18 cellular contexts compared by ENCODE assay signal in the genomic region with DNA sequence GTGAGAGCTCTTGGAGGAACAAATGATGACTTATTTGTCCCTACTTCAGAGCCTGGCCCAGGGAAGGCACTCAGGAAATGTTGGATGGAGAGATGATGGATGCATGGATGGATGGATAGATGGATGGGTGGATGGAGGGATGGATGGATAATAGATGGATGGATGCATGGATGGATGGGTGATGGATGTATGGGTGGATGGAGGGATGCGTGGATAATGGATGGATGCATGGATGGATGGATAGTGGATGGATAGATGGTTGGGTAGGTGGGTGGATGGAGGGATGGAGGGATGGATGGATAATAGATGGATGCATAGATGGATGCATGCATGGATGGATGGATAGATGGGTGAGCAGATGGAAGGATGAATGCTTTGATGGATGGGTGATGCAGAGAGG. TPM values are rescaled to one million over a fixed set of nuclear protein-coding genes. Genes with fewer than 3 reads are reported as not detected.
DNase-seq lines count a peak whose midpoint lies in the region; ATAC-seq and TF ChIP-seq lines count a peak whose summit lies in the region.
"Had no signal": no experiment of that assay in that cellular context is flagged by ENCODE, and none has a peak within 500 bp of the region (broad histone marks: within the 10 kb centered on the region; RNA-seq: fewer than 3 reads in every experiment).

No MANE protein-coding gene starts in this region.

- H3K4me1 Mint-ChIP-seq in CD4-positive, alpha-beta T cell (ENCODE audit: low read depth) = peaks cover 53% of the 10 kb centered on the region
- peaks cover 44% of the 10 kb centered on the region for H3K4me1 Mint-ChIP-seq in central memory CD8-positive, alpha-beta T cell
- H3K4me1 Mint-ChIP-seq in natural killer cell treated with Interleukin-12 subunit alpha and Interleukin-12 subunit beta and Interleukin-15 and Interleukin-18, amount 100 ng/mL, for 72 hours (ENCODE audit: low read depth in 2 of 2) = peaks cover 50 to 52% of the 10 kb centered on the region in 2 donors

- TF ChIP-seq CTCF in CD4-positive, alpha-beta T cell (IDR thresholded peaks at IDR 0.05) = no peak
- no peak for TF ChIP-seq CTCF in HEK293 (tag by site-specific recombination; IDR thresholded peaks at IDR 0.05)

- H3K4me1 ChIP-seq in HEK293 (ENCODE audit: control insufficient read depth, insufficient read depth, low read length) = no peaks in the 10 kb centered on the region
- H3K4me1 ChIP-seq: pancreas had no signal

- H3K27me3 Mint-ChIP-seq in CD4-positive, alpha-beta T cell = no peaks in the 10 kb centered on the region
- H3K27me3 Mint-ChIP-seq in central memory CD8-positive, alpha-beta T cell = no peaks in the 10 kb centered on the region
- no peaks in the 10 kb centered on the region for H3K27me3 Mint-ChIP-seq in natural killer cell treated with Interleukin-12 subunit alpha and Interleukin-12 subunit beta and Interleukin-15 and Interleukin-18, amount 100 ng/mL, for 72 hours

- H3K4me3 Mint-ChIP-seq in CD4-positive, alpha-beta T cell = no peak overlapping the region
- no peak overlapping the region for H3K4me3 Mint-ChIP-seq in central memory CD8-positive, alpha-beta T cell
- peak overlapping the region; percentile 61 for H3K4me3 Mint-ChIP-seq in natural killer cell treated with Interleukin-12 subunit alpha and Interleukin-12 subunit beta and Interleukin-15 and Interleukin-18, amount 100 ng/mL, for 72 hours
- H3K4me3 Mint-ChIP-seq: nephron progenitor cell had no signal

- CTCF ChIA-PET in CD4-positive, alpha-beta T cell (lab: Charles Lee) = no interaction called here
- CTCF ChIA-PET in HEK293 (lab: Yijun Ruan, JAX) = no interaction called here

- no peak for DNase-seq in CD4-positive, alpha-beta T cell
- DNase-seq in central memory CD8-positive, alpha-beta T cell (ENCODE audit: low spot score in 2 of 2) = no peak
- no peak for DNase-seq in natural killer cell treated with Interleukin-12 subunit alpha and Interleukin-12 subunit beta and Interleukin-15 and Interleukin-18, amount 100 ng/mL, for 72 hours (ENCODE audit: low spot score)
- DNase-seq in HuH-7 (ENCODE audit: low spot score) (no peak), NCI-H510A (lab: John Stamatoyannopoulos, UW) (no peak)
- DNase-seq: GOT3; mucosa of descending colon; NCI-H1048; NCI-H187 treated with DMSO at 0.1 percent for 48 hours; NCI-H526; nephron progenitor cell; pancreas; PC-9; Right ventricle myocardium superior; stimulated activated CD4-positive, alpha-beta T cell treated with anti-CD3 and anti-CD28 coated beads, Interleukin-4, amount 100 ng/mL, for 1 hour; T1000 had no signal

- H3K27ac ChIP-seq in CD4-positive, alpha-beta T cell (ENCODE audit: low read depth, low read length) = no peak overlapping the region
- no peak overlapping the region for H3K27ac ChIP-seq in HEK293 (ENCODE audit: extremely low read depth, low read depth, low read length)
- H3K27ac ChIP-seq: pancreas, PC-9 had no signal

- intact Hi-C loops in CD4-positive, alpha-beta T cell (cut with DNase I, micrococcal nuclease) = loop anchor here in 1 of 2 experiments (5.0 kb wide), 1 partner anchor 61 kb away; no protein-coding TSS in a partner anchor

- ATAC-seq in CD4-positive, alpha-beta T cell (ENCODE audit: poor library complexity) = no peak
- ATAC-seq in central memory CD8-positive, alpha-beta T cell (replicated peaks; ENCODE audit: extremely low read depth, poor library complexity, severe bottlenecking) = no peak
- ATAC-seq in natural killer cell treated with Interleukin-12 subunit alpha and Interleukin-12 subunit beta and Interleukin-15 and Interleukin-18, amount 100 ng/mL, for 72 hours = no peak
- no peak for ATAC-seq in HG02840 (IDR thresholded peaks at IDR 0.05; ENCODE audit: low FRiP score, unreplicated experiment)
- ATAC-seq: mucosa of descending colon had no signal

- H3K27me3 ChIP-seq in CD4-positive, alpha-beta T cell (ENCODE audit: control insufficient read depth, insufficient read depth, low read length) = no peaks in the 10 kb centered on the region
- H3K27me3 ChIP-seq: pancreas had no signal

- H3K36me3 Mint-ChIP-seq in CD4-positive, alpha-beta T cell (ENCODE audit: low read depth) = peaks cover 34% of the 10 kb centered on the region
- peaks cover 14% of the 10 kb centered on the region for H3K36me3 Mint-ChIP-seq in central memory CD8-positive, alpha-beta T cell (ENCODE audit: insufficient read depth)
- peaks cover 17% of the 10 kb centered on the region for H3K36me3 Mint-ChIP-seq in natural killer cell treated with Interleukin-12 subunit alpha and Interleukin-12 subunit beta and Interleukin-15 and Interleukin-18, amount 100 ng/mL, for 72 hours

- H3K36me3 ChIP-seq in HEK293 (ENCODE audit: control insufficient read depth in 2 of 2, insufficient read depth in 1 of 2, low read length in 2 of 2) = peaks cover 0 to 12% of the 10 kb centered on the region in 2 experiments; a peak in 1 of 3 replicates

- peak overlapping the region; percentile 28 for H3K27ac Mint-ChIP-seq in CD4-positive, alpha-beta T cell
- H3K27ac Mint-ChIP-seq in central memory CD8-positive, alpha-beta T cell (ENCODE audit: low read depth) = peak overlapping the region; percentile 5
- peak overlapping the region; percentile 63 to 65 for H3K27ac Mint-ChIP-seq in natural killer cell treated with Interleukin-12 subunit alpha and Interleukin-12 subunit beta and Interleukin-15 and Interleukin-18, amount 100 ng/mL, for 72 hours
- H3K27ac Mint-ChIP-seq: nephron progenitor cell had no signal

- H3K9me3 ChIP-seq in CD4-positive, alpha-beta T cell (ENCODE audit: control insufficient read depth, low read length) = no peaks in the 10 kb centered on the region
- no peaks in the 10 kb centered on the region for H3K9me3 ChIP-seq in HEK293 (ENCODE audit: control insufficient read depth, insufficient read depth, low read depth, low read length)
- H3K9me3 ChIP-seq: mucosa of descending colon, pancreas had no signal

- no peak overlapping the region for H3K4me3 ChIP-seq in HEK293 (ENCODE audit: low read depth, low read length)
- H3K4me3 ChIP-seq: mucosa of descending colon, pancreas, PC-9 had no signal

- H3K9me3 Mint-ChIP-seq in CD4-positive, alpha-beta T cell = no peaks in the 10 kb centered on the region
- no peaks in the 10 kb centered on the region for H3K9me3 Mint-ChIP-seq in central memory CD8-positive, alpha-beta T cell
- H3K9me3 Mint-ChIP-seq in natural killer cell treated with Interleukin-12 subunit alpha and Interleukin-12 subunit beta and Interleukin-15 and Interleukin-18, amount 100 ng/mL, for 72 hours = peaks cover 7% of the 10 kb centered on the region
- H3K9me3 Mint-ChIP-seq: nephron progenitor cell had no signal

- POLR2A ChIA-PET in CD4-positive, alpha-beta T cell (lab: Charles Lee) = interaction anchor here (1.0 kb wide), 1 partner anchor 22 kb away, joined by 3 read pairs; no protein-coding TSS in a partner anchor
- POLR2A ChIA-PET in HEK293 (lab: Yijun Ruan, JAX) = no interaction called here

TF ChIP-seq in HEK293, 187 proteins besides CTCF, POLR2A, EP300 and RAD21:
- TF ChIP-seq ZBTB17 (tag by site-specific recombination; IDR thresholded peaks at IDR 0.05) (peak; percentile 98), ZNF292 (tag by site-specific recombination; IDR thresholded peaks at IDR 0.05; ENCODE audit: borderline replicate concordance, low read depth) (no peak), ZNF366 (tag by site-specific recombination; conservative IDR thresholded peaks at IDR 0.05) (peak; percentile 100), ZNF221 (tag by site-specific recombination; IDR thresholded peaks at IDR 0.05; ENCODE audit: borderline replicate concordance) (no peak), ZNF311 (tag by site-specific recombination; IDR thresholded peaks at IDR 0.05; ENCODE audit: borderline replicate concordance) (0 out of 2 replicates have a peak, but pooled peaks have one; percentile 67)
- TF ChIP-seq, protein P1, sequence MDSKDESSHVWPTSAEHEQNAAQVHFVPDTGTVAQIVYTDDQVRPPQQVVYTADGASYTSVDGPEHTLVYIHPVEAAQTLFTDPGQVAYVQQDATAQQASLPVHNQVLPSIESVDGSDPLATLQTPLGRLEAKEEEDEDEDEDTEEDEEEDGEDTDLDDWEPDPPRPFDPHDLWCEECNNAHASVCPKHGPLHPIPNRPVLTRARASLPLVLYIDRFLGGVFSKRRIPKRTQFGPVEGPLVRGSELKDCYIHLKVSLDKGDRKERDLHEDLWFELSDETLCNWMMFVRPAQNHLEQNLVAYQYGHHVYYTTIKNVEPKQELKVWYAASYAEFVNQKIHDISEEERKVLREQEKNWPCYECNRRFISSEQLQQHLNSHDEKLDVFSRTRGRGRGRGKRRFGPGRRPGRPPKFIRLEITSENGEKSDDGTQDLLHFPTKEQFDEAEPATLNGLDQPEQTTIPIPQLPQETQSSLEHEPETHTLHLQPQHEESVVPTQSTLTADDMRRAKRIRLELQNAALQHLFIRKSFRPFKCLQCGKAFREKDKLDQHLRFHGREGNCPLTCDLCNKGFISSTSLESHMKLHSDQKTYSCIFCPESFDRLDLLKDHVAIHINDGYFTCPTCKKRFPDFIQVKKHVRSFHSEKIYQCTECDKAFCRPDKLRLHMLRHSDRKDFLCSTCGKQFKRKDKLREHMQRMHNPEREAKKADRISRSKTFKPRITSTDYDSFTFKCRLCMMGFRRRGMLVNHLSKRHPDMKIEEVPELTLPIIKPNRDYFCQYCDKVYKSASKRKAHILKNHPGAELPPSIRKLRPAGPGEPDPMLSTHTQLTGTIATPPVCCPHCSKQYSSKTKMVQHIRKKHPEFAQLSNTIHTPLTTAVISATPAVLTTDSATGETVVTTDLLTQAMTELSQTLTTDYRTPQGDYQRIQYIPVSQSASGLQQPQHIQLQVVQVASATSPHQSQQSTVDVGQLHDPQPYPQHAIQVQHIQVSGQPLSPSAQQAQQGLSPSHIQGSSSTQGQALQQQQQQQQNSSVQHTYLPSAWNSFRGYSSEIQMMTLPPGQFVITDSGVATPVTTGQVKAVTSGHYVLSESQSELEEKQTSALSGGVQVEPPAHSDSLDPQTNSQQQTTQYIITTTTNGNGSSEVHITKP (tag by site-specific recombination; IDR thresholded peaks at IDR 0.05) = no peak

RNA-seq across cellular contexts. Expression of a gene that starts 23.2 kb away (rescaled TPM):
- total RNA-seq in CD4-positive, alpha-beta T cell = 1 to 10 TPM; 2.8 to 2.9 TPM
- 10 to 100 TPM; 17.4 to 30.2 TPM for total RNA-seq in natural killer cell treated with Interleukin-12 subunit alpha and Interleukin-12 subunit beta and Interleukin-15 and Interleukin-18, amount 100 ng/mL, for 72 hours
- total RNA-seq: PC-9 had no signal

Comparison
In these comparisons a context has a peak if more than half of its experiments do, and no peak if none do; other contexts are left out.
1. H3K27ac Mint-ChIP-seq: peak in every context shown above with its lines; median percentile 64 in natural killer cell treated with Interleukin-12 subunit alpha and Interleukin-12 subunit beta and Interleukin-15 and Interleukin-18, amount 100 ng/mL, for 72 hours; 28 in CD4-positive, alpha-beta T cell; 5 in central memory CD8-positive, alpha-beta T cell.
2. RNA of a gene that starts 23.2 kb away (total RNA-seq): 17.4 to 30.2 TPM in natural killer cell treated with Interleukin-12 subunit alpha and Interleukin-12 subunit beta and Interleukin-15 and Interleukin-18, amount 100 ng/mL, for 72 hours; 2.8 to 2.9 TPM in CD4-positive, alpha-beta T cell; every median in the first group is over 4 times any median in the second.